Comparison of ENCODE assay signal across 25 cellular contexts in the genomic region with DNA sequence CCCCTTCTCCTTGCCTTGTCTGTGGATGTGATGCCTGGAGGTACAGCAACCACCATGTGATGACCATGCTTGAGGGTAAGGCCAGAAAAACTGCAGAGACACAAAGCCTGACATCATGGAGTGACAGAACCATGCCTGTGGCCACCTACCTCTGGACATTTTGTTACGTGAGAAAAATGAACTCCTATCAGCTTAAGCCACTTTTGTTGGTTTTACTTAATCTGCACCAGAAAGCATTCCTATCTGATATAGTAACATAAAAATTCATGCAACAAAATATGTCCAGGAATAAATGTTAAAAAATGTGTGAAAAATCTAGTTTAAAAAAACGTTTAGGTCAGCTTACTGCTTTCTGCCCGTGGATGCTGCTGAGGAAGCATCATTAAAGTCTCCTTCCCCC. TPM values are rescaled to one million over a fixed set of nuclear protein-coding genes. Genes with fewer than 3 reads are reported as not detected.
A peak's percentile ranks its signal among the peaks of the same experiment; 100 is the strongest.
DNase-seq lines count a peak whose midpoint lies in the region; ATAC-seq, FAIRE-seq and TF ChIP-seq lines count a peak whose summit lies in the region.
"Had no signal": no experiment of that assay in that cellular context is flagged by ENCODE, and none has a peak within 500 bp of the region (broad histone marks: within the 10 kb centered on the region; RNA-seq: fewer than 3 reads in every experiment).

No MANE protein-coding gene starts in this region.

- H3K4me2 ChIP-seq in astrocyte (ENCODE audit: low read length) = no peak overlapping the region

- DNase-seq in GM13976 (ENCODE audit: low spot score) (peak; percentile 15), astrocyte (ENCODE audit: low read depth) (peak; percentile 10), fibroblast of peridontal ligament (ENCODE audit: extremely low read depth) (peak; percentile 38), osteocyte (ENCODE audit: extremely low spot score, unreplicated experiment) (no peak), G401 (ENCODE audit: low spot score) (no peak), NCI-H1105 (lab: John Stamatoyannopoulos, UW) (no peak)
- no peak for DNase-seq in naive thymus-derived CD8-positive, alpha-beta T cell
- DNase-seq: C1 segment of cervical spinal cord; CD4-positive, alpha-beta memory T cell; COR-L47; DMS79; EL; GF-D8; KG1; MM.1S; NCI-H1417; NCI-H1694; NCI-H2029 treated with DMSO at 0.1 percent for 48 hours; NCI-H526 treated with DMSO at 0.1 percent for 48 hours; RPMI8226; SHP77 had no signal

- H3K27me3 Mint-ChIP-seq in astrocyte (ENCODE audit: low read depth, unreplicated experiment) (no peaks in the 10 kb centered on the region), osteocyte (ENCODE audit: unreplicated experiment) (no peaks in the 10 kb centered on the region)
- H3K27me3 Mint-ChIP-seq in naive thymus-derived CD8-positive, alpha-beta T cell = no peaks in the 10 kb centered on the region
- H3K27me3 Mint-ChIP-seq: CD4-positive, alpha-beta memory T cell had no signal

- no peaks in the 10 kb centered on the region for H3K79me2 ChIP-seq in astrocyte (ENCODE audit: insufficient read depth, low read length)

- TF ChIP-seq CTCF in GM13976 (IDR thresholded peaks at IDR 0.05; ENCODE audit: borderline replicate concordance, control extremely low read depth, extremely low read depth, insufficient read depth, missing control alignments) (no peak), astrocyte (IDR thresholded peaks at IDR 0.05; ENCODE audit: insufficient read depth, low read depth, low read length) (no peak), osteocyte (IDR thresholded peaks at IDR 0.05) (no peak)

- H3K36me3 ChIP-seq in astrocyte (ENCODE audit: insufficient read depth, low read length) = peaks cover 4% of the 10 kb centered on the region

- H4K20me1 ChIP-seq in astrocyte (ENCODE audit: insufficient read depth, low read length) = no peaks in the 10 kb centered on the region

- H3K4me1 ChIP-seq in astrocyte (ENCODE audit: insufficient read depth, low read length) = no peaks in the 10 kb centered on the region

- no peak overlapping the region for H3K9ac ChIP-seq in astrocyte (ENCODE audit: low read length)

- H3K27me3 ChIP-seq in astrocyte (ENCODE audit: insufficient read depth, low read length) = no peaks in the 10 kb centered on the region

- H3K27ac ChIP-seq in astrocyte (ENCODE audit: low read depth, low read length) = no peak overlapping the region

- H2AFZ ChIP-seq in astrocyte (ENCODE audit: low read depth, low read length) = no peak overlapping the region

- H3K36me3 Mint-ChIP-seq in astrocyte (ENCODE audit: low read depth, unreplicated experiment) = peaks cover 29% of the 10 kb centered on the region
- peaks cover 52% of the 10 kb centered on the region for H3K36me3 Mint-ChIP-seq in osteocyte (ENCODE audit: unreplicated experiment)
- H3K36me3 Mint-ChIP-seq in naive thymus-derived CD8-positive, alpha-beta T cell = peaks cover 4 to 49% (median 39%) of the 10 kb centered on the region in 3 donors

- H3K27ac Mint-ChIP-seq in astrocyte (ENCODE audit: unreplicated experiment) = no peak overlapping the region
- peak overlapping the region; percentile 84 for H3K27ac Mint-ChIP-seq in osteocyte (ENCODE audit: unreplicated experiment)
- no peak overlapping the region for H3K27ac Mint-ChIP-seq in naive thymus-derived CD8-positive, alpha-beta T cell
- H3K27ac Mint-ChIP-seq: CD4-positive, alpha-beta memory T cell had no signal

- FAIRE-seq in astrocyte (lab: Jason Lieb, UNC) = no peak
- FAIRE-seq: A204.1, GM12891, H54, HTR-8/SVneo had no signal

- H3K9me3 Mint-ChIP-seq in astrocyte (ENCODE audit: unreplicated experiment) (no peaks in the 10 kb centered on the region), osteocyte (ENCODE audit: unreplicated experiment) (no peaks in the 10 kb centered on the region)
- H3K9me3 Mint-ChIP-seq in naive thymus-derived CD8-positive, alpha-beta T cell = no peaks in the 10 kb centered on the region
- H3K9me3 Mint-ChIP-seq: CD4-positive, alpha-beta memory T cell had no signal

- H3K4me3 Mint-ChIP-seq in astrocyte (ENCODE audit: unreplicated experiment) (no peak overlapping the region), osteocyte (ENCODE audit: unreplicated experiment) (no peak overlapping the region)
- no peak overlapping the region for H3K4me3 Mint-ChIP-seq in naive thymus-derived CD8-positive, alpha-beta T cell
- H3K4me3 Mint-ChIP-seq: CD4-positive, alpha-beta memory T cell had no signal

- in situ Hi-C loops in GM13976 (cut with MboI; ENCODE audit: low sequenced_read_pairs, unreplicated experiment) (no loop called here), G401 (cut with HindIII; ENCODE audit: low sequenced_read_pairs) (no loop called here)

- no peak for ATAC-seq in naive thymus-derived CD8-positive, alpha-beta T cell

- no peaks in the 10 kb centered on the region for H3K9me3 ChIP-seq in astrocyte (ENCODE audit: insufficient read depth, low read depth, low read length)

- no peak overlapping the region for H3K4me3 ChIP-seq in astrocyte (ENCODE audit: insufficient read depth, low read depth, low read length)

- H3K4me1 Mint-ChIP-seq in astrocyte (ENCODE audit: low read depth, unreplicated experiment) = no peaks in the 10 kb centered on the region
- H3K4me1 Mint-ChIP-seq in osteocyte (ENCODE audit: unreplicated experiment) = peaks cover 18% of the 10 kb centered on the region
- H3K4me1 Mint-ChIP-seq in naive thymus-derived CD8-positive, alpha-beta T cell = no peaks in the 10 kb centered on the region

- POLR2A ChIA-PET in naive thymus-derived CD8-positive, alpha-beta T cell (lab: Charles Lee) = no interaction called here

RNA-seq across cellular contexts. Expression of gene P4HA3, which starts 42.6 kb away (rescaled TPM):
- total RNA-seq in astrocyte = 3.3 and 5.0 TPM in 2 replicates
- total RNA-seq in osteocyte = 6.1 and 6.4 TPM in 2 replicates
- 0.85 and 1.8 TPM in 2 replicates for total RNA-seq in G401 (2014; rRNA removed; shearing (Covaris generic))
- total RNA-seq in naive thymus-derived CD8-positive, alpha-beta T cell = not detected
- not detected for polyA plus RNA-seq in naive thymus-derived CD8-positive, alpha-beta T cell
- total RNA-seq: CD4-positive, alpha-beta memory T cell had no signal
- polyA plus RNA-seq: CD4-positive, alpha-beta memory T cell had no signal

RNA-seq across cellular contexts. Expression of gene PGM2L1, which starts 44.2 kb away (rescaled TPM):
- 41.0 and 43.6 TPM in 2 replicates for total RNA-seq in astrocyte
- total RNA-seq in osteocyte = 19.8 and 22.1 TPM in 2 replicates
- 6.2 and 9.5 TPM in 2 replicates for total RNA-seq in G401 (2014; rRNA removed; shearing (Covaris generic))
- total RNA-seq in naive thymus-derived CD8-positive, alpha-beta T cell = 10 to 100 TPM; 11.0 to 11.5 TPM
- polyA plus RNA-seq in naive thymus-derived CD8-positive, alpha-beta T cell = 1 to 10 TPM; 2.8 to 2.9 (median 2.9) TPM

Comparison
In these comparisons a context has a peak if more than half of its experiments do, and no peak if none do; other contexts are left out.
1. DNase-seq: peak in GM13976 (single experiment), astrocyte (single experiment) and fibroblast of peridontal ligament (single experiment); none in osteocyte (single experiment), G401 (single experiment), NCI-H1105 (single experiment) and naive thymus-derived CD8-positive, alpha-beta T cell (0 of 10).